Comparison of ENCODE assay signal across 19 cellular contexts in genomic region chr13:34025746-34026145, GRCh38.
DNase-seq lines count a peak whose midpoint lies in the region; ATAC-seq and TF ChIP-seq lines count a peak whose summit lies in the region.
"Had no signal": no experiment of that assay in that cellular context is flagged by ENCODE, and none has a peak within 500 bp of the region (broad histone marks: within the 10 kb centered on the region; RNA-seq: fewer than 3 reads in every experiment).

No MANE protein-coding gene starts in this region.

- peaks cover 13% of the 10 kb centered on the region for H3K9me3 Mint-ChIP-seq in activated CD4-positive, alpha-beta memory T cell treated with anti-CD3 and anti-CD28 coated beads for 36 hours

- H2AFZ ChIP-seq in SK-N-SH (ENCODE audit: low read depth) = no peak overlapping the region

- H3K36me3 ChIP-seq in SK-N-SH (replicated peaks in 1 of 2; ENCODE audit: control insufficient read depth in 1 of 2, insufficient read depth in 2 of 2, low read length in 1 of 2) (peaks cover 0 to 5% of the 10 kb centered on the region in 2 experiments), mesendoderm (ENCODE audit: control insufficient read depth, insufficient read depth, low read length) (no peaks in the 10 kb centered on the region), vagina (no peaks in the 10 kb centered on the region)
- H3K36me3 ChIP-seq: spleen, stomach had no signal

- TF ChIP-seq CTCF in SK-N-SH (IDR thresholded peaks at IDR 0.05) (no peak), fibroblast of pulmonary artery (IDR thresholded peaks at IDR 0.05; ENCODE audit: low read length, missing control alignments) (no peak), vagina (IDR thresholded peaks at IDR 0.05) (no peak)

- no peaks in the 10 kb centered on the region for H3K27me3 Mint-ChIP-seq in activated CD4-positive, alpha-beta memory T cell treated with anti-CD3 and anti-CD28 coated beads for 36 hours
- H3K27me3 Mint-ChIP-seq: CD4-positive, alpha-beta T cell; T-helper 17 cell had no signal

- H3K27ac Mint-ChIP-seq in activated CD4-positive, alpha-beta memory T cell treated with anti-CD3 and anti-CD28 coated beads for 36 hours = no peak overlapping the region
- H3K27ac Mint-ChIP-seq: CD4-positive, alpha-beta T cell; T-helper 17 cell had no signal

- TF ChIP-seq POLR2A in vagina (IDR thresholded peaks at IDR 0.05) = no peak

- no peaks in the 10 kb centered on the region for H3K9me2 ChIP-seq in SK-N-SH

- no peaks in the 10 kb centered on the region for H3K79me2 ChIP-seq in SK-N-SH (ENCODE audit: insufficient read depth)
- no peaks in the 10 kb centered on the region for H3K79me2 ChIP-seq in mesendoderm (ENCODE audit: control insufficient read depth, insufficient read depth, low read length)

- no peak overlapping the region for H3K23ac ChIP-seq in mesendoderm (ENCODE audit: low read length)

- no peak overlapping the region for H3K56ac ChIP-seq in mesendoderm (ENCODE audit: low read length)

- no peak for DNase-seq in SK-N-SH
- peak; percentile 59 for DNase-seq in amniotic epithelial cell (ENCODE audit: low read depth)
- DNase-seq in fibroblast of pulmonary artery (ENCODE audit: low read depth) = peak; percentile 64
- DNase-seq in head of caudate nucleus = no peak
- DNase-seq in mesendoderm = no peak
- DNase-seq in vagina (ENCODE audit: extremely low spot score in 2 of 2) = no peak
- DNase-seq in activated CD4-positive, alpha-beta memory T cell treated with anti-CD3 and anti-CD28 coated beads for 36 hours = no peak
- DNase-seq: activated CD8-positive, alpha-beta memory T cell treated with anti-CD3 and anti-CD28 coated beads, Interleukin-2, amount 50 U/mL, for 48 hours; activated naive CD4-positive, alpha-beta T cell treated with Interleukin-2 at 50 U/mL for 16 hours; CD4-positive, alpha-beta T cell; effector memory CD4-positive, alpha-beta T cell; NCI-H2081 treated with DMSO at 0.1 percent for 48 hours; NCI-H774; RPMI8226; spleen; stomach; T-helper 17 cell had no signal

- H3K27me3 ChIP-seq in SK-N-SH (ENCODE audit: insufficient read depth) (no peaks in the 10 kb centered on the region), mesendoderm (ENCODE audit: insufficient read depth, low read length, poor library complexity) (no peaks in the 10 kb centered on the region), vagina (no peaks in the 10 kb centered on the region)
- H3K27me3 ChIP-seq: spleen, stomach had no signal

- H3K9ac ChIP-seq in SK-N-SH (no peak overlapping the region), mesendoderm (ENCODE audit: low read length) (no peak overlapping the region)

- intact Hi-C loops in head of caudate nucleus (cut with DNase I) (no loop called here), vagina (cut with DNase I) (no loop called here)
- intact Hi-C loops in activated CD4-positive, alpha-beta memory T cell treated with anti-CD3 and anti-CD28 coated beads for 36 hours (cut with micrococcal nuclease) = no loop called here

- no peak overlapping the region for H3K4ac ChIP-seq in mesendoderm (ENCODE audit: low read depth, low read length)

- H2BK15ac ChIP-seq in mesendoderm (replicated peaks; ENCODE audit: low read depth) = no peak overlapping the region

- 23% methylated on average over 1 of the region's 1 CpG for WGBS in SK-N-SH (ENCODE audit: low lambda C conversion rate)
- no CpG with 5 or more reads among the region's 1 CpG for WGBS in mesendoderm (ENCODE audit: extremely low coverage, insufficient coverage, low lambda C conversion rate)

- H3K36me3 Mint-ChIP-seq in activated CD4-positive, alpha-beta memory T cell treated with anti-CD3 and anti-CD28 coated beads for 36 hours = no peaks in the 10 kb centered on the region

- TF ChIP-seq EP300 in SK-N-SH (IDR thresholded peaks at IDR 0.05; ENCODE audit: borderline replicate concordance in 1 of 2, low read depth in 1 of 2, low read length in 1 of 2) = no peak

- no peak overlapping the region for H2AK5ac ChIP-seq in mesendoderm (ENCODE audit: low read length)

- no peak overlapping the region for H4K8ac ChIP-seq in mesendoderm (ENCODE audit: low read depth, low read length)

- POLR2A ChIA-PET in SK-N-SH (lab: Yijun Ruan, JAX) = no interaction called here
- POLR2A ChIA-PET in activated CD4-positive, alpha-beta memory T cell treated with anti-CD3 and anti-CD28 coated beads for 36 hours (lab: Charles Lee) = no interaction called here

- H2BK120ac ChIP-seq in mesendoderm (ENCODE audit: low read depth, low read length) = no peak overlapping the region

- no peaks in the 10 kb centered on the region for H3K4me1 ChIP-seq in SK-N-SH (ENCODE audit: control insufficient read depth in 1 of 2, insufficient read depth in 2 of 2, low read depth in 1 of 2, low read length in 1 of 2)
- no peaks in the 10 kb centered on the region for H3K4me1 ChIP-seq in mesendoderm (ENCODE audit: control insufficient read depth, low read depth, low read length)
- H3K4me1 ChIP-seq in vagina = no peaks in the 10 kb centered on the region
- H3K4me1 ChIP-seq: spleen, stomach had no signal

- no peaks in the 10 kb centered on the region for H3K4me1 Mint-ChIP-seq in activated CD4-positive, alpha-beta memory T cell treated with anti-CD3 and anti-CD28 coated beads for 36 hours (ENCODE audit: low read depth)
- H3K4me1 Mint-ChIP-seq: T-helper 17 cell had no signal

- H3K79me1 ChIP-seq in mesendoderm (ENCODE audit: low read length) = no peaks in the 10 kb centered on the region

- no peaks in the 10 kb centered on the region for H3F3A ChIP-seq in SK-N-SH (replicated peaks; ENCODE audit: insufficient read depth)

- CTCF ChIA-PET in SK-N-SH (lab: Yijun Ruan, JAX) = no interaction called here
- CTCF ChIA-PET in activated CD4-positive, alpha-beta memory T cell treated with anti-CD3 and anti-CD28 coated beads for 36 hours (lab: Charles Lee) = no interaction called here

- no peak overlapping the region for H3K4me3 Mint-ChIP-seq in activated CD4-positive, alpha-beta memory T cell treated with anti-CD3 and anti-CD28 coated beads for 36 hours
- H3K4me3 Mint-ChIP-seq: CD4-positive, alpha-beta T cell; T-helper 17 cell had no signal

- H4K5ac ChIP-seq in mesendoderm (ENCODE audit: low read length) = no peak overlapping the region

- H3K4me2 ChIP-seq in SK-N-SH (no peak overlapping the region), mesendoderm (ENCODE audit: low read length) (no peak overlapping the region)

- peak overlapping the region in 1 of 2 experiments; percentile 39; a peak in 1 of 4 replicates for H3K27ac ChIP-seq in SK-N-SH (ENCODE audit: low read depth in 2 of 2, low read length in 1 of 2)
- no peak overlapping the region for H3K27ac ChIP-seq in mesendoderm (ENCODE audit: low read depth, low read length)
- H3K27ac ChIP-seq in vagina = no peak overlapping the region
- H3K27ac ChIP-seq: 22Rv1, spleen, stomach had no signal

- ATAC-seq in SK-N-SH treated with all-trans-retinoic acid at 6 μM for 48 hours = no peak
- ATAC-seq: T-helper 17 cell had no signal

- no peak overlapping the region for H2BK5ac ChIP-seq in mesendoderm (ENCODE audit: low read length)

- TF ChIP-seq RAD21 in SK-N-SH (IDR thresholded peaks at IDR 0.05; ENCODE audit: low read length) = no peak

- no peaks in the 10 kb centered on the region for H4K20me1 ChIP-seq in SK-N-SH (ENCODE audit: insufficient read depth)

- peaks cover 8% of the 10 kb centered on the region; the same call in 1 of the 2 replicates for H3K9me3 ChIP-seq in SK-N-SH
- no peaks in the 10 kb centered on the region for H3K9me3 ChIP-seq in vagina

- no peak overlapping the region for H3K18ac ChIP-seq in mesendoderm (ENCODE audit: low read length)

- H3K4me3 ChIP-seq in SK-N-SH (ENCODE audit: low read depth in 2 of 2, low read length in 1 of 2) (no peak overlapping the region), fibroblast of pulmonary artery (replicated peaks; ENCODE audit: low read depth, low read length) (no peak overlapping the region), mesendoderm (ENCODE audit: low read length) (no peak overlapping the region), vagina (no peak overlapping the region)
- H3K4me3 ChIP-seq: spleen, stomach had no signal

TF ChIP-seq in SK-N-SH, 30 proteins besides CTCF, POLR2A, EP300 and RAD21 (continues in another document):
- TF ChIP-seq TEAD4 (IDR thresholded peaks at IDR 0.05; ENCODE audit: borderline replicate concordance, insufficient read depth) (no peak), YY1 (IDR thresholded peaks at IDR 0.05; ENCODE audit: low read depth) (no peak), POLR2AphosphoS5 (IDR thresholded peaks at IDR 0.05; ENCODE audit: low read depth, low read length) (no peak), MEF2A (IDR thresholded peaks at IDR 0.05; ENCODE audit: borderline replicate concordance, low read depth) (no peak), USF2 (IDR thresholded peaks at IDR 0.05; ENCODE audit: borderline replicate concordance, low read depth, low read length) (no peak), SMC3 (IDR thresholded peaks at IDR 0.05; ENCODE audit: low read depth, low read length) (no peak), SIN3A (IDR thresholded peaks at IDR 0.05; ENCODE audit: borderline replicate concordance, low read depth, low read length) (no peak)

TF ChIP-seq in SK-N-SH treated with all-trans-retinoic acid at 6 μM for 48 hours, 23 proteins besides CTCF, POLR2A, EP300 and RAD21:
- no peak for TF ChIP-seq ZFP30 (CRISPR knock-in tag; IDR thresholded peaks at IDR 0.05)
- TF ChIP-seq ESRRG (CRISPR knock-in tag; IDR thresholded peaks at IDR 0.05) = no peak
- no peak for TF ChIP-seq RARB (CRISPR knock-in tag; IDR thresholded peaks at IDR 0.05)
- TF ChIP-seq ZFP3 (CRISPR knock-in tag; IDR thresholded peaks at IDR 0.05) = no peak

Comparison
In these comparisons a context has a peak if more than half of its experiments do, and no peak if none do; other contexts are left out.
1. DNase-seq: peak in amniotic epithelial cell (single experiment) and fibroblast of pulmonary artery (single experiment); none in SK-N-SH (single experiment), head of caudate nucleus (0 of 42), mesendoderm (single experiment), vagina (0 of 2) and activated CD4-positive, alpha-beta memory T cell treated with anti-CD3 and anti-CD28 coated beads for 36 hours (single experiment).